In the genomic region with DNA sequence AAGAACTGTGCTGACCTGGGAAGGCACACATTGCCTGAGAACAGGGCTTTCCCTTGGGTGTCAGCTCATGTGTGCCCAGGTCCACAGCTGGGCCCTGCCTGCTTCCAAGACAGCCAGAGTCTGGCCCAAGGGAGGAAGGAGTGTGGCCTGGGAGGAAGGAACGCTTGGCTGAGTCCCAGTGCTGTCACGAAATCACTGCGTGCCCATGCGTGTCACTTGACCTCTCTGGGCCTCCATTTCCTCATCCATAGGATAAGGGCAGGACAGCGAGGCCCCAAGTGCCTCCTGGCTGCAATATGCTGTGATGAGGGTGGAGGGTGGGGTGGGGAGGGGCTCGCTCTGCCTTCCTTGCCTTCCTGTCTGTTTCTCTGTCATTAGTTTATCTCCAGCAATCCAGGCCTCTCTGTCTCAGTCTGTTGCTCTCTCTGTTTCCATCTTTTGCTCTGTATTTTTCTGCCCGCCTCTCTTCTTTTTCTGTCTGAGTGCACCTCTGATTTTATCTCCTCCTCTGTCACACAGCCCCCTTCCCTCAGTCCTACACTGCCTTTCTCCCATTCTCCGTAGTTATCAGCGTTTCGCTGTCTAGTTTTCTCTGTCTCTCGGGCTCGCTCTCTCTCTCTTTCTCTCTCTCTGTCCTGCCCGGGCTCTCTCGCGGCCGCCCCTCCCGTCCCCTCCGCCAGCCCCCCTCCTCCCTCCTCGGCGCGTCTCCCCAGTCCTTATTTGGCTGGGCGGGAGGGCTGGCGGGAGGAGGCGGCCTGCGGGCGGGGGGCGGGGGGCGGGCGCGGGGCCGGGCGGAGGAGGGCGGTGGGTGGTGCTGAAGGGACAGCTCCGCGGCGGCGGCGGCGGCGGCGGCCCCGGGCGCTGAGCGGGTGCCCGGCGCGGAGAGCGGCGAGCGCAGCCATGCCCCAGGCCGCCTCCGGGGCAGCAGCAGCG, we compare ENCODE assay signal across 9 cellular contexts. TPM values are rescaled to one million over a fixed set of nuclear protein-coding genes. Genes with fewer than 3 reads are reported as not detected.
DNase-seq lines count a peak whose midpoint lies in the region; ATAC-seq and TF ChIP-seq lines count a peak whose summit lies in the region.
"Had no signal": no experiment of that assay in that cellular context is flagged by ENCODE, and none has a peak within 500 bp of the region (broad histone marks: within the 10 kb centered on the region; RNA-seq: fewer than 3 reads in every experiment).

Gene KCNK3 (plus strand): TSS at position 842 of the 933 bp plus-strand sequence. CDS start 154 bp downstream, outside the sequence.

- peak; percentile 50 for DNase-seq in GM10248 (ENCODE audit: extremely low spot score)
- peak; percentile 27 to 88 for DNase-seq in NCI-H526 (lab: John Stamatoyannopoulos, UW)
- DNase-seq in activated T-helper 9 cell treated with anti-CD3 and anti-CD28 coated beads, Interleukin-2, amount 50 U/mL, for 16 hours (ENCODE audit: low read depth) = peak; percentile 7
- no peak for DNase-seq in foreskin keratinocyte
- no peak for DNase-seq in omental fat pad (ENCODE audit: low spot score)
- DNase-seq in type B pancreatic cell (ENCODE audit: extremely low spot score, unreplicated experiment) = peak; percentile 83

- peaks cover 76% of the 10 kb centered on the region for H3K27me3 ChIP-seq in foreskin keratinocyte

- POLR2A ChIA-PET in GM10248 (lab: Yijun Ruan, JAX) = no interaction called here

- no peaks in the 10 kb centered on the region for H3K36me3 Mint-ChIP-seq in type B pancreatic cell

- ATAC-seq in foreskin keratinocyte = peak; percentile 19
- ATAC-seq in omental fat pad (ENCODE audit: low FRiP score) = peak; percentile 91
- ATAC-seq in HG03469 (IDR thresholded peaks at IDR 0.05; ENCODE audit: unreplicated experiment) = no peak
- no peak for ATAC-seq in HG02798 (IDR thresholded peaks at IDR 0.05; ENCODE audit: poor library complexity, unreplicated experiment)

- peaks cover 12% of the 10 kb centered on the region for H3K4me1 ChIP-seq in foreskin keratinocyte

- CTCF ChIA-PET in GM10248 (lab: Yijun Ruan, JAX) = no interaction called here

- no peak within 1 kb of the TSS for H3K27ac ChIP-seq in foreskin keratinocyte
- H3K27ac ChIP-seq: KMS-11 had no signal

- TF ChIP-seq CTCF in GM10248 (IDR thresholded peaks at IDR 0.05; ENCODE audit: control extremely low read depth, extremely low read depth, low read depth, missing control alignments) = no peak
- TF ChIP-seq CTCF in foreskin keratinocyte (conservative IDR thresholded peaks at IDR 0.05) = no peak
- TF ChIP-seq CTCF in omental fat pad (IDR thresholded peaks at IDR 0.05) = no peak
- no peak for TF ChIP-seq CTCF in type B pancreatic cell (conservative IDR thresholded peaks at IDR 0.05)

- no peaks in the 10 kb centered on the region for H3K9me3 Mint-ChIP-seq in type B pancreatic cell

- H3K27me3 Mint-ChIP-seq in type B pancreatic cell = peaks cover 60% of the 10 kb centered on the region

- peaks cover 7% of the 10 kb centered on the region for H3K4me1 Mint-ChIP-seq in type B pancreatic cell (ENCODE audit: unreplicated experiment)

- peak within 1 kb of the TSS; percentile 78 for H3K27ac Mint-ChIP-seq in type B pancreatic cell

- H3K4me3 Mint-ChIP-seq in type B pancreatic cell = peak within 1 kb of the TSS; percentile 83

RNA-seq across cellular contexts. Expression of gene KCNK3, which starts in this region (rescaled TPM):
- total RNA-seq in foreskin keratinocyte = not detected in 2 replicates
- polyA plus RNA-seq in foreskin keratinocyte = not detected in 2 replicates
- 1 to 10 TPM; 1.6 to 7.7 (median 3.5) TPM for total RNA-seq in omental fat pad
- total RNA-seq in type B pancreatic cell (ENCODE audit: low replicate concordance) = 2.7 and 7.7 TPM in 2 replicates

Comparison
In these comparisons a context has a peak if more than half of its experiments do, and no peak if none do; other contexts are left out.
1. Peak in ATAC-seq in foreskin keratinocyte; RNA of the gene not detected or under 1 TPM.
2. DNase-seq: peak in GM10248 (single experiment), NCI-H526 (2 of 2), activated T-helper 9 cell treated with anti-CD3 and anti-CD28 coated beads, Interleukin-2, amount 50 U/mL, for 16 hours (single experiment) and type B pancreatic cell (single experiment); none in foreskin keratinocyte (0 of 2) and omental fat pad (single experiment).